1 cellular context compared by ENCODE assay signal in genomic region chr5:82068723-82069122, GRCh38.
TF ChIP-seq lines count a peak whose summit lies in the region.

No MANE protein-coding gene starts in this region.

TF ChIP-seq in HepG2, 621 proteins besides CTCF, POLR2A, EP300 and RAD21 (continued from another document):
- TF ChIP-seq ZBTB46 (CRISPR knock-in tag; IDR thresholded peaks at IDR 0.05; ENCODE audit: borderline replicate concordance) (no peak), MAFK (conservative IDR thresholded peaks at IDR 0.05 in 1 of 2, IDR thresholded peaks at IDR 0.05 in 1 of 2; ENCODE audit: low read length in 2 of 2) (no peak), DMAP1 (CRISPR knock-in tag; IDR thresholded peaks at IDR 0.05) (no peak), ZBTB7A (CRISPR knock-in tag; IDR thresholded peaks at IDR 0.05) (no peak), MED1 (CRISPR knock-in tag; IDR thresholded peaks at IDR 0.05) (no peak), ZNF232 (CRISPR knock-in tag; IDR thresholded peaks at IDR 0.05; ENCODE audit: borderline replicate concordance) (no peak), DBP (CRISPR knock-in tag; IDR thresholded peaks at IDR 0.05; ENCODE audit: not compliant biosample characterization) (no peak)
